Comparison of ENCODE assay signal across 19 cellular contexts in the genomic region with DNA sequence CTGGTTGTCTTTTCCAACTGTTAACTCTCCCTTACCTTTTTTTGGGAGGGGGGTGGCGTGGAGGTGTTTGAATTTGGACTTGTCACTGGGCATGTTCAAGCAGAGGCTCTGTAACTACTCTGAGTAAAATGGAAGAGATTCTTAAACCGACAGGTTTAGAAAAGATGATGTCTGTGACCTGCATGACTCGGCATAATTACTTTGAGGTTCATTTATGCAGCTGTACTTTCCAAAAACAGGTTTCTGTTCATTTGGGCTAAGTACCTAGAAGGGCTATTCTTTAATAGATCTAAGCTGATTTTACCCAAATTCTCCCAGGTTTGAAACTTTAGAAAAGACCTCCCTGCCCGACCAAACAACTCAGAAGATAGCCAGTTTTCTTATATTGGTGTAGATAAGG.
A peak's percentile ranks its signal among the peaks of the same experiment; 100 is the strongest.
DNase-seq lines count a peak whose midpoint lies in the region; ATAC-seq and TF ChIP-seq lines count a peak whose summit lies in the region.
"Had no signal": no experiment of that assay in that cellular context is flagged by ENCODE, and none has a peak within 500 bp of the region (broad histone marks: within the 10 kb centered on the region; RNA-seq: fewer than 3 reads in every experiment).

No MANE protein-coding gene starts in this region.

- peak overlapping the region; percentile 71 for H3K27ac Mint-ChIP-seq in stimulated activated naive CD8-positive, alpha-beta T cell treated with anti-CD3 and anti-CD28 coated beads, Interleukin-15, Interleukin-2, amounts not matched to agents 100 ng/mL and 50 ng/mL, for 24 hours

- H3K27ac ChIP-seq in RWPE2 (ENCODE audit: poor library complexity, severe bottlenecking) (peak overlapping the region; percentile 24), ascending aorta (no peak overlapping the region), psoas muscle (no peak overlapping the region)
- H3K27ac ChIP-seq: esophagus muscularis mucosa, hepatocyte had no signal

- H3K4me1 ChIP-seq in RWPE2 (ENCODE audit: insufficient read depth, poor library complexity, severe bottlenecking) = peaks cover 15% of the 10 kb centered on the region
- no peaks in the 10 kb centered on the region for H3K4me1 ChIP-seq in ascending aorta
- H3K4me1 ChIP-seq in psoas muscle = peaks cover 9% of the 10 kb centered on the region

- H3K9me3 ChIP-seq in RWPE2 (ENCODE audit: severe bottlenecking) (no peaks in the 10 kb centered on the region), ascending aorta (no peaks in the 10 kb centered on the region), psoas muscle (peaks cover 2% of the 10 kb centered on the region)
- H3K9me3 ChIP-seq: BE2C, esophagus muscularis mucosa had no signal

- TF ChIP-seq CTCF in RWPE2 (IDR thresholded peaks at IDR 0.05; ENCODE audit: poor library complexity, severe bottlenecking) (no peak), epithelial cell of esophagus (IDR thresholded peaks at IDR 0.05; ENCODE audit: insufficient read depth, low read depth, low read length, missing control alignments) (no peak), ascending aorta (IDR thresholded peaks at IDR 0.05) (no peak), psoas muscle (IDR thresholded peaks at IDR 0.05) (no peak)

- no peak for DNase-seq in stimulated activated naive CD8-positive, alpha-beta T cell treated with anti-CD3 and anti-CD28 coated beads, Interleukin-15, Interleukin-2, amounts not matched to agents 100 U/mL and 50 U/mL, for 24 hours
- no peak for DNase-seq in RWPE2 (ENCODE audit: low spot score)
- peak; percentile 58 for DNase-seq in epithelial cell of esophagus (ENCODE audit: low read depth)
- DNase-seq in ascending aorta (ENCODE audit: low spot score in 2 of 2) = no peak
- DNase-seq in cortex of kidney (lab: John Stamatoyannopoulos, UW) = no peak
- no peak for DNase-seq in psoas muscle
- DNase-seq: activated CD4-positive, alpha-beta T cell treated with anti-CD3 and anti-CD28 coated beads, Interleukin-2, amount 50 U/mL, for 1 hour; activated gamma-delta T cell treated with Interleukin-2 at 50 U/mL for 16 hours; BE2C; cerebellar nuclear complex; DMS79 treated with DMSO at 0.1 percent for 48 hours; NCI-H1694; NCI-H446 treated with DMSO at 0.1 percent for 48 hours; stimulated activated CD4-positive, alpha-beta T cell treated with anti-CD3 and anti-CD28 coated beads, Interleukin-1b, Interleukin-23, amount 100 ng/mL, for 48 hours had no signal

- H3K4me3 ChIP-seq in RWPE2 (ENCODE audit: severe bottlenecking) = no peak overlapping the region
- H3K4me3 ChIP-seq in epithelial cell of esophagus (ENCODE audit: low read length) = no peak overlapping the region
- no peak overlapping the region for H3K4me3 ChIP-seq in ascending aorta
- H3K4me3 ChIP-seq in psoas muscle = no peak overlapping the region
- H3K4me3 ChIP-seq: esophagus muscularis mucosa, hepatocyte had no signal

- H3K27me3 ChIP-seq in RWPE2 (ENCODE audit: insufficient read depth, poor library complexity, severe bottlenecking) = no peaks in the 10 kb centered on the region
- H3K27me3 ChIP-seq in ascending aorta = no peaks in the 10 kb centered on the region
- no peaks in the 10 kb centered on the region for H3K27me3 ChIP-seq in psoas muscle (ENCODE audit: insufficient read depth in 3 of 3, low read length in 2 of 3)
- H3K27me3 ChIP-seq: BE2C, esophagus muscularis mucosa, hepatocyte had no signal

- peaks cover 74% of the 10 kb centered on the region for H3K4me1 Mint-ChIP-seq in stimulated activated naive CD8-positive, alpha-beta T cell treated with anti-CD3 and anti-CD28 coated beads, Interleukin-15, Interleukin-2, amounts not matched to agents 100 ng/mL and 50 ng/mL, for 24 hours (ENCODE audit: low read depth)

- H3K9me3 Mint-ChIP-seq in stimulated activated naive CD8-positive, alpha-beta T cell treated with anti-CD3 and anti-CD28 coated beads, Interleukin-15, Interleukin-2, amounts not matched to agents 100 ng/mL and 50 ng/mL, for 24 hours = no peaks in the 10 kb centered on the region

- H3K36me3 ChIP-seq in RWPE2 (ENCODE audit: low read depth) = peaks cover 34% of the 10 kb centered on the region
- H3K36me3 ChIP-seq in ascending aorta = no peaks in the 10 kb centered on the region
- no peaks in the 10 kb centered on the region for H3K36me3 ChIP-seq in psoas muscle (ENCODE audit: insufficient read depth in 1 of 2, low read depth in 1 of 2)

- no peak overlapping the region for H3K4me3 Mint-ChIP-seq in stimulated activated naive CD8-positive, alpha-beta T cell treated with anti-CD3 and anti-CD28 coated beads, Interleukin-15, Interleukin-2, amounts not matched to agents 100 ng/mL and 50 ng/mL, for 24 hours

- intact Hi-C loops in ascending aorta (cut with DNase I) (no loop called here), psoas muscle (cut with DNase I) (no loop called here)

- no peak for ATAC-seq in stimulated activated naive CD8-positive, alpha-beta T cell treated with anti-CD3 and anti-CD28 coated beads, Interleukin-15, Interleukin-2, amounts not matched to agents 100 U/mL and 50 U/mL, for 24 hours
- ATAC-seq in RWPE2 (ENCODE audit: low read depth) (no peak), GM18868 (IDR thresholded peaks at IDR 0.05; ENCODE audit: unreplicated experiment) (no peak), psoas muscle (no peak)
- ATAC-seq: left lobe of liver had no signal

- 88 to 92% (median 90%) methylated on average over 4 of the region's 4 CpGs for WGBS in psoas muscle, 3 donors

- no peaks in the 10 kb centered on the region for H3K27me3 Mint-ChIP-seq in stimulated activated naive CD8-positive, alpha-beta T cell treated with anti-CD3 and anti-CD28 coated beads, Interleukin-15, Interleukin-2, amounts not matched to agents 100 ng/mL and 50 ng/mL, for 24 hours

- H3K36me3 Mint-ChIP-seq in stimulated activated naive CD8-positive, alpha-beta T cell treated with anti-CD3 and anti-CD28 coated beads, Interleukin-15, Interleukin-2, amounts not matched to agents 100 ng/mL and 50 ng/mL, for 24 hours (ENCODE audit: low read depth) = peaks cover 46% of the 10 kb centered on the region
